ENCODE assay signal across 15 cellular contexts in genomic region chr1:56360021-56360420, GRCh38.
DNase-seq lines count a peak whose midpoint lies in the region; ATAC-seq and TF ChIP-seq lines count a peak whose summit lies in the region.
"Had no signal": no experiment of that assay in that cellular context is flagged by ENCODE, and none has a peak within 500 bp of the region (broad histone marks: within the 10 kb centered on the region; RNA-seq: fewer than 3 reads in every experiment).

No MANE protein-coding gene starts in this region.

- no peaks in the 10 kb centered on the region for H3K27me3 Mint-ChIP-seq in GM23338 (ENCODE audit: insufficient read depth, low read depth, poor library complexity)

- peaks cover 9% of the 10 kb centered on the region; the same call in 1 of the 2 replicates for H3K9me2 ChIP-seq in GM23338 (ENCODE audit: insufficient read depth)

- no peaks in the 10 kb centered on the region; the same call in 2 of the 3 replicates for H3K4me1 Mint-ChIP-seq in GM23338

- H3K36me3 ChIP-seq in psoas muscle (ENCODE audit: insufficient read depth in 1 of 2, low read depth in 1 of 2) (no peaks in the 10 kb centered on the region), GM23338 (ENCODE audit: insufficient read depth) (no peaks in the 10 kb centered on the region)

- H3K9me3 ChIP-seq in psoas muscle: no peaks in the 10 kb centered on the region

- ATAC-seq in psoas muscle: no peak
- ATAC-seq in GM23338: no peak
- no peak for ATAC-seq in GM18505 (IDR thresholded peaks at IDR 0.05; ENCODE audit: unreplicated experiment)

- no peak overlapping the region for H2AFZ ChIP-seq in GM23338

- no peaks in the 10 kb centered on the region for H3F3A ChIP-seq in GM23338 (replicated peaks; ENCODE audit: low read depth)

- intact Hi-C loops in psoas muscle (cut with DNase I): no loop called here

- no peak overlapping the region for H3K4me3 Mint-ChIP-seq in GM23338

- no peaks in the 10 kb centered on the region for H3K9me3 Mint-ChIP-seq in GM23338

- WGBS in psoas muscle, 3 donors: 72 to 80% (median 77%) methylated on average over 3 of the region's 3 CpGs

- no peaks in the 10 kb centered on the region for H3K79me2 ChIP-seq in GM23338 (replicated peaks; ENCODE audit: insufficient read depth)

- no peak overlapping the region for H3K27ac Mint-ChIP-seq in GM23338

- no peaks in the 10 kb centered on the region for H4K20me1 ChIP-seq in GM23338 (replicated peaks; ENCODE audit: insufficient read depth)

- no peak for TF ChIP-seq POLR2A in GM18505 (IDR thresholded peaks at IDR 0.05; ENCODE audit: borderline replicate concordance, extremely low read depth, insufficient read depth, insufficient read length)

- H3K36me3 Mint-ChIP-seq in GM23338 (ENCODE audit: low read depth): no peaks in the 10 kb centered on the region

- no peaks in the 10 kb centered on the region for H3K27me3 ChIP-seq in psoas muscle (ENCODE audit: insufficient read depth in 3 of 3, low read length in 2 of 3)
- no peaks in the 10 kb centered on the region for H3K27me3 ChIP-seq in GM23338 (ENCODE audit: insufficient read depth)

- DNase-seq in EH (ENCODE audit: low read depth) (peak; percentile 52), amniotic epithelial cell (ENCODE audit: low read depth) (peak; percentile 37), fibroblast of villous mesenchyme (ENCODE audit: low read depth) (peak; percentile 17), psoas muscle (no peak), NCI-H1930 (lab: John Stamatoyannopoulos, UW) (no peak), GM23338 (ENCODE audit: low spot score) (no peak), NCI-H187 treated with DMSO at 0.1 percent for 48 hours (lab: John Stamatoyannopoulos, UW) (no peak)
- DNase-seq: C1 segment of cervical spinal cord, H7, NCI-H1417, NCI-H2081, SHP77 had no signal

- H3K4me3 ChIP-seq in fibroblast of villous mesenchyme (ENCODE audit: low read depth, low read length) (no peak overlapping the region), psoas muscle (no peak overlapping the region), GM23338 (no peak overlapping the region)
- H3K4me3 ChIP-seq: SK-N-MC had no signal

- H3K4me2 ChIP-seq in GM23338: no peak overlapping the region
- H3K4me2 ChIP-seq: KMS-11 had no signal

- H3K27ac ChIP-seq in psoas muscle (peak overlapping the region; percentile 94), GM23338 (ENCODE audit: low read depth) (no peak overlapping the region)
- H3K27ac ChIP-seq: KMS-11, SK-N-MC had no signal

- H3K4me1 ChIP-seq in psoas muscle: peaks cover 48% of the 10 kb centered on the region
- H3K4me1 ChIP-seq in GM23338 (ENCODE audit: insufficient read depth): no peaks in the 10 kb centered on the region

- TF ChIP-seq CTCF in fibroblast of villous mesenchyme (IDR thresholded peaks at IDR 0.05; ENCODE audit: insufficient read depth, low read depth, low read length): no peak
- TF ChIP-seq CTCF in psoas muscle (IDR thresholded peaks at IDR 0.05): no peak
- no peak for TF ChIP-seq CTCF in GM23338 (conservative IDR thresholded peaks at IDR 0.05; ENCODE audit: low read depth in 2 of 2)

TF ChIP-seq in GM23338, 12 proteins besides CTCF, POLR2A, EP300 and RAD21 (continues in another document):
- TF ChIP-seq ZNF462 (CRISPR knock-in tag; IDR thresholded peaks at IDR 0.05) (no peak), CREB1 (CRISPR knock-in tag; IDR thresholded peaks at IDR 0.05; ENCODE audit: low read depth) (no peak), ZNF114 (CRISPR knock-in tag; IDR thresholded peaks at IDR 0.05) (no peak), STAT1 (IDR thresholded peaks at IDR 0.05; ENCODE audit: unreplicated experiment) (no peak), EZH2 (IDR thresholded peaks at IDR 0.05; ENCODE audit: low read depth, unreplicated experiment) (no peak), REST (IDR thresholded peaks at IDR 0.05; ENCODE audit: unreplicated experiment) (no peak), POLR2AphosphoS5 (IDR thresholded peaks at IDR 0.05; ENCODE audit: low read depth) (no peak), JUNB (IDR thresholded peaks at IDR 0.05; ENCODE audit: unreplicated experiment) (no peak), ZNF331 (CRISPR knock-in tag; IDR thresholded peaks at IDR 0.05; ENCODE audit: low read depth) (no peak)

Comparison
In these comparisons a context has a peak if more than half of its experiments do, and no peak if none do; other contexts are left out.
1. DNase-seq: peak in EH (single experiment), amniotic epithelial cell (single experiment) and fibroblast of villous mesenchyme (single experiment); none in psoas muscle (0 of 2), NCI-H1930 (0 of 2), GM23338 (single experiment) and NCI-H187 treated with DMSO at 0.1 percent for 48 hours (single experiment).